ENCODE assay signal across 9 cellular contexts in the genomic region with DNA sequence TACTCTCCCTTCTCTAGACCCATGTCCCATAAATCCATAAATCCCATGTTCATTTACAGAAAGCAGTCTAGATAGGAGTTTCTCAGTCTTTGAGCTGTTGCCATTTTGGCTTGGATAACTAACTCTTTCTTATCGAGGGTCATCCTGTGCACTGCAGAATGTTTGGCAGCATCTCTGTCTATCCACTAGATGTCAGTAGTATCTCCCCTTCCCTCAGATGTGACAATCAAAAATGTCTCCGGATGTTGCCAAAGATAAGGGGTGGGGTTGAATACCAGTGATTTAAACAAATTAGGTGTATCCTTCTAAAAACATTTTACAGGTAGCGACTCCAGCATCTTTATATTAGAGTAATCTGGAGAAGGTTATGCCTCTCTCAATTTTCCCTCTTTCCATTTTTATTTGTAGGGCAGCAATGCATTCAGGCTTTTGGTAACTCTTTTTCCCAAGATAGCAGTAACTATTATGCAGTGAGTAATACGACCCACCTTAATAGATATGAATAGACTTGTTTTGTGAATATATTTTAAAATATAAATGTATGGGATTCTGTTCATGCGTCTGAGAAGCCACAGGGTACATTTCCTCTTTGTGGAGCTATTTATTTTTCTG.
DNase-seq lines count a peak whose midpoint lies in the region; ATAC-seq and TF ChIP-seq lines count a peak whose summit lies in the region.
"Had no signal": no experiment of that assay in that cellular context is flagged by ENCODE, and none has a peak within 500 bp of the region (broad histone marks: within the 10 kb centered on the region; RNA-seq: fewer than 3 reads in every experiment).

No MANE protein-coding gene starts in this region.

- peak; percentile 61 for ATAC-seq in activated CD4-positive, alpha-beta T cell treated with anti-CD3 and anti-CD28 coated beads for 36 hours
- peak; percentile 68 for ATAC-seq in HG02623 (IDR thresholded peaks at IDR 0.05; ENCODE audit: unreplicated experiment)

- H3K27me3 ChIP-seq in SU-DHL-6 (ENCODE audit: low read length): no peaks in the 10 kb centered on the region

- DNase-seq in activated CD4-positive, alpha-beta T cell treated with anti-CD3 and anti-CD28 coated beads for 36 hours: peak; percentile 3
- DNase-seq in activated CD4-positive, alpha-beta T cell treated with anti-CD3 and anti-CD28 coated beads for 48 hours: no peak
- DNase-seq in MV-4-11 (lab: John Stamatoyannopoulos, UW) (peak; percentile 45), iPS-NIHi7 (ENCODE audit: extremely low spot score) (peak; percentile 63), anterior cingulate cortex (lab: John Stamatoyannopoulos, UW) (no peak)
- DNase-seq in activated naive CD8-positive, alpha-beta T cell treated with anti-CD3 and anti-CD28 coated beads for 36 hours: no peak

- no peaks in the 10 kb centered on the region for H4K20me1 ChIP-seq in SU-DHL-6 (ENCODE audit: low read depth, low read length)

- peak; percentile 82 for TF ChIP-seq CTCF in SU-DHL-6 (IDR thresholded peaks at IDR 0.05; ENCODE audit: insufficient read depth, low read length, poor library complexity, severe bottlenecking)

- H3K4me3 Mint-ChIP-seq in activated CD4-positive, alpha-beta T cell treated with anti-CD3 and anti-CD28 coated beads for 36 hours: no peak overlapping the region
- H3K4me3 Mint-ChIP-seq in activated naive CD8-positive, alpha-beta T cell treated with anti-CD3 and anti-CD28 coated beads for 36 hours: no peak overlapping the region
- H3K4me3 Mint-ChIP-seq: activated naive CD4-positive, alpha-beta T cell treated with anti-CD3 and anti-CD28 coated beads, Interleukin-2, amount 50 U/mL, for 24 hours had no signal

- no peak overlapping the region for H3K27ac Mint-ChIP-seq in activated CD4-positive, alpha-beta T cell treated with anti-CD3 and anti-CD28 coated beads for 36 hours
- no peak overlapping the region for H3K27ac Mint-ChIP-seq in activated naive CD8-positive, alpha-beta T cell treated with anti-CD3 and anti-CD28 coated beads for 36 hours
- H3K27ac Mint-ChIP-seq: activated naive CD4-positive, alpha-beta T cell treated with anti-CD3 and anti-CD28 coated beads, Interleukin-2, amount 50 U/mL, for 24 hours had no signal

- no peaks in the 10 kb centered on the region for H3K27me3 Mint-ChIP-seq in activated CD4-positive, alpha-beta T cell treated with anti-CD3 and anti-CD28 coated beads for 36 hours
- no peaks in the 10 kb centered on the region for H3K27me3 Mint-ChIP-seq in activated naive CD8-positive, alpha-beta T cell treated with anti-CD3 and anti-CD28 coated beads for 36 hours
- H3K27me3 Mint-ChIP-seq: activated naive CD4-positive, alpha-beta T cell treated with anti-CD3 and anti-CD28 coated beads, Interleukin-2, amount 50 U/mL, for 24 hours had no signal

- no peak overlapping the region for H3K4me3 ChIP-seq in SU-DHL-6 (ENCODE audit: insufficient read depth, low read length, poor library complexity, severe bottlenecking)

- intact Hi-C loops in activated CD4-positive, alpha-beta T cell treated with anti-CD3 and anti-CD28 coated beads for 36 hours (cut with DNase I, micrococcal nuclease): no loop called here

- H3K4me2 ChIP-seq in SU-DHL-6 (ENCODE audit: low read depth, low read length, poor library complexity, severe bottlenecking): peak overlapping the region; percentile 37

- no peaks in the 10 kb centered on the region for H3K36me3 Mint-ChIP-seq in activated CD4-positive, alpha-beta T cell treated with anti-CD3 and anti-CD28 coated beads for 36 hours (ENCODE audit: low read depth)
- H3K36me3 Mint-ChIP-seq in activated naive CD8-positive, alpha-beta T cell treated with anti-CD3 and anti-CD28 coated beads for 36 hours: no peaks in the 10 kb centered on the region
- H3K36me3 Mint-ChIP-seq: activated naive CD4-positive, alpha-beta T cell treated with anti-CD3 and anti-CD28 coated beads, Interleukin-2, amount 50 U/mL, for 24 hours had no signal

- no peaks in the 10 kb centered on the region for H3F3A ChIP-seq in SU-DHL-6 (ENCODE audit: insufficient read depth)

- peak overlapping the region; percentile 63 for H2AFZ ChIP-seq in SU-DHL-6 (ENCODE audit: low read depth, low read length, severe bottlenecking)

- no peaks in the 10 kb centered on the region for H3K9me3 Mint-ChIP-seq in activated CD4-positive, alpha-beta T cell treated with anti-CD3 and anti-CD28 coated beads for 36 hours (ENCODE audit: low read depth)
- H3K9me3 Mint-ChIP-seq in activated naive CD8-positive, alpha-beta T cell treated with anti-CD3 and anti-CD28 coated beads for 36 hours: no peaks in the 10 kb centered on the region
- H3K9me3 Mint-ChIP-seq: activated naive CD4-positive, alpha-beta T cell treated with anti-CD3 and anti-CD28 coated beads, Interleukin-2, amount 50 U/mL, for 24 hours had no signal

- H3K79me2 ChIP-seq in SU-DHL-6 (ENCODE audit: insufficient read depth, low read length): no peaks in the 10 kb centered on the region

- no peaks in the 10 kb centered on the region for H3K9me2 ChIP-seq in SU-DHL-6 (replicated peaks; ENCODE audit: insufficient read depth, low read length)

- H3K4me1 Mint-ChIP-seq in activated CD4-positive, alpha-beta T cell treated with anti-CD3 and anti-CD28 coated beads for 36 hours: no peaks in the 10 kb centered on the region
- no peaks in the 10 kb centered on the region for H3K4me1 Mint-ChIP-seq in activated naive CD8-positive, alpha-beta T cell treated with anti-CD3 and anti-CD28 coated beads for 36 hours
- H3K4me1 Mint-ChIP-seq: activated naive CD4-positive, alpha-beta T cell treated with anti-CD3 and anti-CD28 coated beads, Interleukin-2, amount 50 U/mL, for 24 hours had no signal

- peaks cover 6% of the 10 kb centered on the region; the same call in 1 of the 2 replicates for H3K36me3 ChIP-seq in SU-DHL-6 (ENCODE audit: low read length)

- no peak overlapping the region for H3K27ac ChIP-seq in SU-DHL-6 (ENCODE audit: low read depth, low read length)

- H3K9me3 ChIP-seq in SU-DHL-6 (ENCODE audit: insufficient read depth, low read length): no peaks in the 10 kb centered on the region

- POLR2A ChIA-PET in activated CD4-positive, alpha-beta T cell treated with anti-CD3 and anti-CD28 coated beads for 36 hours (lab: Charles Lee): no interaction called here

- no peak overlapping the region for H3K9ac ChIP-seq in SU-DHL-6 (ENCODE audit: low read length)

- CTCF ChIA-PET in activated CD4-positive, alpha-beta T cell treated with anti-CD3 and anti-CD28 coated beads for 36 hours (lab: Charles Lee): interaction anchor here (1.2 kb wide), 1 partner anchor 42 kb away, joined by 3 read pairs; no protein-coding TSS in a partner anchor

Comparison
In these comparisons a context has a peak if more than half of its experiments do, and no peak if none do; other contexts are left out.
1. DNase-seq: peak in activated CD4-positive, alpha-beta T cell treated with anti-CD3 and anti-CD28 coated beads for 36 hours (single experiment), MV-4-11 (single experiment) and iPS-NIHi7 (single experiment); none in activated CD4-positive, alpha-beta T cell treated with anti-CD3 and anti-CD28 coated beads for 48 hours (single experiment), anterior cingulate cortex (0 of 58) and activated naive CD8-positive, alpha-beta T cell treated with anti-CD3 and anti-CD28 coated beads for 36 hours (single experiment).